In the genomic region with DNA sequence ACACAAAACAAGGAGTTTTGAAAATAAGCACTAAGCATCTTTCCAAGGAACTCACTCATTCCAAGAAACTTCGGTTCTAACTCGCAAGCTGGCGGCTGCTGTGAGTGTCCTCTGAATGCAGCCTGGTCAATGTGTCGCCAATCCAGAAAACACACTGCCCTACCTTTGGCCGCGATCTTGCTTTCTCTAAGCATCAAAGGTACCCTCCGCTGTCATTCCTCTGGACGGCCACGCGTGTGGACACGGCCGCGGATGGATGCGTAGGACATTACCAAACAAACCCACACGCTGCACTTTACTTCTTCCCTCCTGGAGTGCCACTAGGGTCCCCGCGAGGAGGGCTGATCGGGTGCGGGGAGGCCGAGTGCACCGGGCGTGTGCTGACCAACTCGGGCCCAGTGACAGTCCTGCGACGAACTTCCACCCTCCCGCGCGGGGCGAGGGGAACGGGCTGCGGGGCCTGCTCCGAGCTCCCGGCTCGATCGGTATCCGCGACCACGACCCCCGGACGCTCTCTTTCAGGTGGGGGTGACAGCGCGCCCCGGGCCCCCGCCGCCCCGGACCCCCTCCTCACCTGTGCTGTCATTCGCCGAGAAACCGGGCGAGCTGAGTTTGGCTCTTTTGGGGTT, we compare ENCODE assay signal across 1 cellular context.
TF ChIP-seq lines count a peak whose summit lies in the region.

No MANE protein-coding gene starts in this region.

TF ChIP-seq in H1, 55 proteins besides CTCF, POLR2A, EP300 and RAD21 (continued from another document):
- TF ChIP-seq, protein P1, sequence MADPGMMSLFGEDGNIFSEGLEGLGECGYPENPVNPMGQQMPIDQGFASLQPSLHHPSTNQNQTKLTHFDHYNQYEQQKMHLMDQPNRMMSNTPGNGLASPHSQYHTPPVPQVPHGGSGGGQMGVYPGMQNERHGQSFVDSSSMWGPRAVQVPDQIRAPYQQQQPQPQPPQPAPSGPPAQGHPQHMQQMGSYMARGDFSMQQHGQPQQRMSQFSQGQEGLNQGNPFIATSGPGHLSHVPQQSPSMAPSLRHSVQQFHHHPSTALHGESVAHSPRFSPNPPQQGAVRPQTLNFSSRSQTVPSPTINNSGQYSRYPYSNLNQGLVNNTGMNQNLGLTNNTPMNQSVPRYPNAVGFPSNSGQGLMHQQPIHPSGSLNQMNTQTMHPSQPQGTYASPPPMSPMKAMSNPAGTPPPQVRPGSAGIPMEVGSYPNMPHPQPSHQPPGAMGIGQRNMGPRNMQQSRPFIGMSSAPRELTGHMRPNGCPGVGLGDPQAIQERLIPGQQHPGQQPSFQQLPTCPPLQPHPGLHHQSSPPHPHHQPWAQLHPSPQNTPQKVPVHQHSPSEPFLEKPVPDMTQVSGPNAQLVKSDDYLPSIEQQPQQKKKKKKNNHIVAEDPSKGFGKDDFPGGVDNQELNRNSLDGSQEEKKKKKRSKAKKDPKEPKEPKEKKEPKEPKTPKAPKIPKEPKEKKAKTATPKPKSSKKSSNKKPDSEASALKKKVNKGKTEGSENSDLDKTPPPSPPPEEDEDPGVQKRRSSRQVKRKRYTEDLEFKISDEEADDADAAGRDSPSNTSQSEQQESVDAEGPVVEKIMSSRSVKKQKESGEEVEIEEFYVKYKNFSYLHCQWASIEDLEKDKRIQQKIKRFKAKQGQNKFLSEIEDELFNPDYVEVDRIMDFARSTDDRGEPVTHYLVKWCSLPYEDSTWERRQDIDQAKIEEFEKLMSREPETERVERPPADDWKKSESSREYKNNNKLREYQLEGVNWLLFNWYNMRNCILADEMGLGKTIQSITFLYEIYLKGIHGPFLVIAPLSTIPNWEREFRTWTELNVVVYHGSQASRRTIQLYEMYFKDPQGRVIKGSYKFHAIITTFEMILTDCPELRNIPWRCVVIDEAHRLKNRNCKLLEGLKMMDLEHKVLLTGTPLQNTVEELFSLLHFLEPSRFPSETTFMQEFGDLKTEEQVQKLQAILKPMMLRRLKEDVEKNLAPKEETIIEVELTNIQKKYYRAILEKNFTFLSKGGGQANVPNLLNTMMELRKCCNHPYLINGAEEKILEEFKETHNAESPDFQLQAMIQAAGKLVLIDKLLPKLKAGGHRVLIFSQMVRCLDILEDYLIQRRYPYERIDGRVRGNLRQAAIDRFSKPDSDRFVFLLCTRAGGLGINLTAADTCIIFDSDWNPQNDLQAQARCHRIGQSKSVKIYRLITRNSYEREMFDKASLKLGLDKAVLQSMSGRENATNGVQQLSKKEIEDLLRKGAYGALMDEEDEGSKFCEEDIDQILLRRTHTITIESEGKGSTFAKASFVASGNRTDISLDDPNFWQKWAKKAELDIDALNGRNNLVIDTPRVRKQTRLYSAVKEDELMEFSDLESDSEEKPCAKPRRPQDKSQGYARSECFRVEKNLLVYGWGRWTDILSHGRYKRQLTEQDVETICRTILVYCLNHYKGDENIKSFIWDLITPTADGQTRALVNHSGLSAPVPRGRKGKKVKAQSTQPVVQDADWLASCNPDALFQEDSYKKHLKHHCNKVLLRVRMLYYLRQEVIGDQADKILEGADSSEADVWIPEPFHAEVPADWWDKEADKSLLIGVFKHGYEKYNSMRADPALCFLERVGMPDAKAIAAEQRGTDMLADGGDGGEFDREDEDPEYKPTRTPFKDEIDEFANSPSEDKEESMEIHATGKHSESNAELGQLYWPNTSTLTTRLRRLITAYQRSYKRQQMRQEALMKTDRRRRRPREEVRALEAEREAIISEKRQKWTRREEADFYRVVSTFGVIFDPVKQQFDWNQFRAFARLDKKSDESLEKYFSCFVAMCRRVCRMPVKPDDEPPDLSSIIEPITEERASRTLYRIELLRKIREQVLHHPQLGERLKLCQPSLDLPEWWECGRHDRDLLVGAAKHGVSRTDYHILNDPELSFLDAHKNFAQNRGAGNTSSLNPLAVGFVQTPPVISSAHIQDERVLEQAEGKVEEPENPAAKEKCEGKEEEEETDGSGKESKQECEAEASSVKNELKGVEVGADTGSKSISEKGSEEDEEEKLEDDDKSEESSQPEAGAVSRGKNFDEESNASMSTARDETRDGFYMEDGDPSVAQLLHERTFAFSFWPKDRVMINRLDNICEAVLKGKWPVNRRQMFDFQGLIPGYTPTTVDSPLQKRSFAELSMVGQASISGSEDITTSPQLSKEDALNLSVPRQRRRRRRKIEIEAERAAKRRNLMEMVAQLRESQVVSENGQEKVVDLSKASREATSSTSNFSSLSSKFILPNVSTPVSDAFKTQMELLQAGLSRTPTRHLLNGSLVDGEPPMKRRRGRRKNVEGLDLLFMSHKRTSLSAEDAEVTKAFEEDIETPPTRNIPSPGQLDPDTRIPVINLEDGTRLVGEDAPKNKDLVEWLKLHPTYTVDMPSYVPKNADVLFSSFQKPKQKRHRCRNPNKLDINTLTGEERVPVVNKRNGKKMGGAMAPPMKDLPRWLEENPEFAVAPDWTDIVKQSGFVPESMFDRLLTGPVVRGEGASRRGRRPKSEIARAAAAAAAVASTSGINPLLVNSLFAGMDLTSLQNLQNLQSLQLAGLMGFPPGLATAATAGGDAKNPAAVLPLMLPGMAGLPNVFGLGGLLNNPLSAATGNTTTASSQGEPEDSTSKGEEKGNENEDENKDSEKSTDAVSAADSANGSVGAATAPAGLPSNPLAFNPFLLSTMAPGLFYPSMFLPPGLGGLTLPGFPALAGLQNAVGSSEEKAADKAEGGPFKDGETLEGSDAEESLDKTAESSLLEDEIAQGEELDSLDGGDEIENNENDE (IDR thresholded peaks at IDR 0.05; ENCODE audit: insufficient replicate concordance, low read length): no peak
- TF ChIP-seq HDAC2 (IDR thresholded peaks at IDR 0.05; ENCODE audit: borderline replicate concordance in 1 of 2, low read depth in 2 of 2, low read length in 2 of 2) (0 out of 4 replicates have a peak, but pooled peaks of 1 of the 2 experiments have one; percentile 56), SP1 (IDR thresholded peaks at IDR 0.05; ENCODE audit: low read depth, low read length) (no peak), TBP (IDR thresholded peaks at IDR 0.05; ENCODE audit: low read depth, low read length) (no peak), POLR2AphosphoS5 (IDR thresholded peaks at IDR 0.05; ENCODE audit: low read depth, low read length) (peak; percentile 56; the same call in 1 of the 2 replicates), ASH2L (IDR thresholded peaks at IDR 0.05; ENCODE audit: low read length) (peak; percentile 38), RBBP5 (IDR thresholded peaks at IDR 0.05; ENCODE audit: borderline replicate concordance, low read depth, low read length) (no peak), MAFK (IDR thresholded peaks at IDR 0.05; ENCODE audit: low read depth, low read length) (no peak), PHF8 (conservative IDR thresholded peaks at IDR 0.05; ENCODE audit: low read depth, low read length) (no peak), KDM4A (IDR thresholded peaks at IDR 0.05; ENCODE audit: low read depth, low read length, severe bottlenecking) (no peak), TAF1 (IDR thresholded peaks at IDR 0.05; ENCODE audit: low read depth, low read length) (no peak), CBX8 (IDR thresholded peaks at IDR 0.05; ENCODE audit: borderline replicate concordance, low read depth, low read length) (no peak), SIN3A (conservative IDR thresholded peaks at IDR 0.05 in 1 of 2, IDR thresholded peaks at IDR 0.05 in 1 of 2; ENCODE audit: low read depth in 1 of 2, low read length in 2 of 2) (0 out of 4 replicates have a peak, but pooled peaks of 1 of the 2 experiments have one; percentile 44), CHD2 (IDR thresholded peaks at IDR 0.05; ENCODE audit: low read length) (no peak), RNF2 (IDR thresholded peaks at IDR 0.05; ENCODE audit: borderline replicate concordance, low read depth, low read length, missing control alignments, poor library complexity, severe bottlenecking) (no peak), BACH1 (IDR thresholded peaks at IDR 0.05; ENCODE audit: low read length) (no peak)
- TF ChIP-seq, protein P2, sequence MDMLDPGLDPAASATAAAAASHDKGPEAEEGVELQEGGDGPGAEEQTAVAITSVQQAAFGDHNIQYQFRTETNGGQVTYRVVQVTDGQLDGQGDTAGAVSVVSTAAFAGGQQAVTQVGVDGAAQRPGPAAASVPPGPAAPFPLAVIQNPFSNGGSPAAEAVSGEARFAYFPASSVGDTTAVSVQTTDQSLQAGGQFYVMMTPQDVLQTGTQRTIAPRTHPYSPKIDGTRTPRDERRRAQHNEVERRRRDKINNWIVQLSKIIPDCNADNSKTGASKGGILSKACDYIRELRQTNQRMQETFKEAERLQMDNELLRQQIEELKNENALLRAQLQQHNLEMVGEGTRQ (IDR thresholded peaks at IDR 0.05; ENCODE audit: low read length): no peak
TF ChIP-seq in H1: peak in this region for 5.
